ENCODE assay signal across 27 cellular contexts in genomic region chr17:18109935-18110334, GRCh38. TPM values are rescaled to one million over a fixed set of nuclear protein-coding genes. Genes with fewer than 3 reads are reported as not detected.
A peak's percentile ranks its signal among the peaks of the same experiment; 100 is the strongest.
DNase-seq lines count a peak whose midpoint lies in the region; TF ChIP-seq lines count a peak whose summit lies in the region.
"Had no signal": no experiment of that assay in that cellular context is flagged by ENCODE, and none has a peak within 500 bp of the region (broad histone marks: within the 10 kb centered on the region; RNA-seq: fewer than 3 reads in every experiment).

No MANE protein-coding gene starts in this region.

- intact Hi-C loops in transverse colon (cut with DNase I; ENCODE audit: low total_unique reads): no loop called here

- H3K27me3 Mint-ChIP-seq in HFFc6 (ENCODE audit: insufficient read depth) (peaks cover 9% of the 10 kb centered on the region), endodermal cell (ENCODE audit: insufficient read depth) (peaks cover 2% of the 10 kb centered on the region)
- H3K27me3 Mint-ChIP-seq in activated CD4-positive, alpha-beta memory T cell treated with anti-CD3 and anti-CD28 coated beads, Interleukin-2, amount 10 ng/mL, durations not matched to agents 7 days and 5 days: no peaks in the 10 kb centered on the region
- H3K27me3 Mint-ChIP-seq: B cell had no signal

- no peaks in the 10 kb centered on the region for H3K36me3 ChIP-seq in endodermal cell (ENCODE audit: control insufficient read depth, insufficient read depth, low read length)
- H3K36me3 ChIP-seq in osteoblast (ENCODE audit: insufficient read depth, low read length): peaks cover 4% of the 10 kb centered on the region
- no peaks in the 10 kb centered on the region for H3K36me3 ChIP-seq in transverse colon

- H3K27ac Mint-ChIP-seq in HFFc6 (peak overlapping the region; percentile 10; the same call in 1 of the 2 replicates), endodermal cell (no peak overlapping the region)
- no peak overlapping the region for H3K27ac Mint-ChIP-seq in activated CD4-positive, alpha-beta memory T cell treated with anti-CD3 and anti-CD28 coated beads, Interleukin-2, amount 10 ng/mL, durations not matched to agents 7 days and 5 days
- H3K27ac Mint-ChIP-seq: B cell had no signal

- H3K9me3 ChIP-seq in endodermal cell (ENCODE audit: control insufficient read depth, low read length): no peaks in the 10 kb centered on the region
- no peaks in the 10 kb centered on the region for H3K9me3 ChIP-seq in osteoblast (ENCODE audit: low read depth, low read length)
- H3K9me3 ChIP-seq in transverse colon: no peaks in the 10 kb centered on the region

- in situ Hi-C loops in transverse colon (cut with MboI; ENCODE audit: low pct_ligation_motif_present in 1 of 4, low pct_unique_long_range_greater_than_20kb in 1 of 4, low sequenced_read_pairs in 3 of 4): no loop called here

- CTCF ChIA-PET in activated CD4-positive, alpha-beta memory T cell treated with anti-CD3 and anti-CD28 coated beads, Interleukin-2, amount 10 ng/mL, durations not matched to agents 7 days and 5 days (lab: Charles Lee): no interaction called here

- POLR2A ChIA-PET in activated CD4-positive, alpha-beta memory T cell treated with anti-CD3 and anti-CD28 coated beads, Interleukin-2, amount 10 ng/mL, durations not matched to agents 7 days and 5 days (lab: Charles Lee): interaction anchor here (1.1 to 1.2 kb wide), 2 partner anchors 21 to 42 kb away, joined by 3 to 4 read pairs; no protein-coding TSS in a partner anchor

- no peaks in the 10 kb centered on the region for H4K20me1 ChIP-seq in osteoblast (ENCODE audit: insufficient read depth, low read length)

- TF ChIP-seq CTCF in HFFc6 (IDR thresholded peaks at IDR 0.05) (no peak), endodermal cell (conservative IDR thresholded peaks at IDR 0.05) (no peak), osteoblast (IDR thresholded peaks at IDR 0.05; ENCODE audit: extremely low read depth, low read depth, low read length) (no peak), transverse colon (IDR thresholded peaks at IDR 0.05) (no peak)

- H3K27ac ChIP-seq in endodermal cell (ENCODE audit: low read depth, low read length) (peak overlapping the region; percentile 11), osteoblast (ENCODE audit: low read depth, low read length) (no peak overlapping the region), transverse colon (no peak overlapping the region)
- H3K27ac ChIP-seq: 22Rv1, C4-2B had no signal

- H3K9ac ChIP-seq in endodermal cell (ENCODE audit: extremely low read depth, low read length, poor library complexity, severe bottlenecking): no peak overlapping the region

- H3K36me3 Mint-ChIP-seq in HFFc6 (ENCODE audit: low read depth) (no peaks in the 10 kb centered on the region; the same call in 1 of the 2 replicates), endodermal cell (ENCODE audit: low read depth) (peaks cover 4% of the 10 kb centered on the region)
- peaks cover 4% of the 10 kb centered on the region for H3K36me3 Mint-ChIP-seq in activated CD4-positive, alpha-beta memory T cell treated with anti-CD3 and anti-CD28 coated beads, Interleukin-2, amount 10 ng/mL, durations not matched to agents 7 days and 5 days (ENCODE audit: low read depth)

- H3K4me3 ChIP-seq in endodermal cell (ENCODE audit: low read length) (no peak overlapping the region), osteoblast (ENCODE audit: insufficient read depth, low read length) (no peak overlapping the region), transverse colon (no peak overlapping the region)

- TF ChIP-seq EP300 in transverse colon (IDR thresholded peaks at IDR 0.05; ENCODE audit: low read depth): no peak

- no peak for TF ChIP-seq POLR2A in transverse colon (IDR thresholded peaks at IDR 0.05)

- DNase-seq in NCI-H146 (lab: John Stamatoyannopoulos, UW): peak; percentile 17
- DNase-seq in NCI-H146 treated with DMSO at 0.1 percent for 48 hours (lab: John Stamatoyannopoulos, UW; ENCODE audit: unreplicated experiment): no peak
- DNase-seq in HFFc6: no peak
- no peak for DNase-seq in endodermal cell
- peak; percentile 85 for DNase-seq in osteoblast (ENCODE audit: insufficient read length, low spot score, missing footprints)
- no peak for DNase-seq in transverse colon
- no peak for DNase-seq in activated CD4-positive, alpha-beta memory T cell treated with anti-CD3 and anti-CD28 coated beads, Interleukin-2, amount 10 ng/mL, durations not matched to agents 7 days and 5 days
- no peak for DNase-seq in NCI-H2081 (lab: John Stamatoyannopoulos, UW)
- DNase-seq: CD8-positive, alpha-beta T cell; DMS 273 treated with DMSO at 0.1 percent for 48 hours; DMS79; EL; GDM1; GOT3; HCEC 1CT; Karpas-422; NCI-H1092; NCI-H1417 treated with DMSO at 0.1 percent for 48 hours; NCI-H187 treated with DMSO at 0.1 percent for 48 hours; NCI-H446; NCI-H524 treated with DMSO at 0.1 percent for 48 hours; NCI-H774; Right ventricle myocardium superior had no signal

- H3K4me1 ChIP-seq in endodermal cell (ENCODE audit: control insufficient read depth, insufficient read depth, low read length) (no peaks in the 10 kb centered on the region), osteoblast (ENCODE audit: insufficient read depth, low read length) (no peaks in the 10 kb centered on the region), transverse colon (no peaks in the 10 kb centered on the region)

- H3K4me1 Mint-ChIP-seq in HFFc6 (ENCODE audit: low read depth): peaks cover 14% of the 10 kb centered on the region
- H3K4me1 Mint-ChIP-seq in endodermal cell: no peaks in the 10 kb centered on the region
- H3K4me1 Mint-ChIP-seq in activated CD4-positive, alpha-beta memory T cell treated with anti-CD3 and anti-CD28 coated beads, Interleukin-2, amount 10 ng/mL, durations not matched to agents 7 days and 5 days: peaks cover 2% of the 10 kb centered on the region
- H3K4me1 Mint-ChIP-seq: B cell had no signal

- no peaks in the 10 kb centered on the region for H3K79me2 ChIP-seq in osteoblast (ENCODE audit: insufficient read depth, low read length)

- no peaks in the 10 kb centered on the region for H3K27me3 ChIP-seq in endodermal cell (ENCODE audit: control insufficient read depth, insufficient read depth, low read length, poor library complexity, severe bottlenecking)
- H3K27me3 ChIP-seq in osteoblast (ENCODE audit: insufficient read depth, low read length): no peaks in the 10 kb centered on the region
- no peaks in the 10 kb centered on the region for H3K27me3 ChIP-seq in transverse colon

- no peak overlapping the region for H2AFZ ChIP-seq in osteoblast (ENCODE audit: low read length)

- no peaks in the 10 kb centered on the region for H3K9me3 Mint-ChIP-seq in HFFc6
- no peaks in the 10 kb centered on the region for H3K9me3 Mint-ChIP-seq in endodermal cell
- no peaks in the 10 kb centered on the region for H3K9me3 Mint-ChIP-seq in activated CD4-positive, alpha-beta memory T cell treated with anti-CD3 and anti-CD28 coated beads, Interleukin-2, amount 10 ng/mL, durations not matched to agents 7 days and 5 days
- H3K9me3 Mint-ChIP-seq: CD8-positive, alpha-beta T cell had no signal

- H3K4me3 Mint-ChIP-seq in HFFc6 (no peak overlapping the region), endodermal cell (no peak overlapping the region)
- no peak overlapping the region for H3K4me3 Mint-ChIP-seq in activated CD4-positive, alpha-beta memory T cell treated with anti-CD3 and anti-CD28 coated beads, Interleukin-2, amount 10 ng/mL, durations not matched to agents 7 days and 5 days
- H3K4me3 Mint-ChIP-seq: B cell; CD8-positive, alpha-beta T cell had no signal

- no peak overlapping the region for H3K4me2 ChIP-seq in osteoblast (ENCODE audit: insufficient read depth, low read length)

- WGBS in endodermal cell (ENCODE audit: insufficient coverage in 1 of 2, insufficient read length in 1 of 2), 2 experiments: 71 to 81% methylated on average over 6 to 9 of the region's 9 CpGs
- 68 to 80% methylated on average over 6 to 9 of the region's 9 CpGs for WGBS in transverse colon (ENCODE audit: low coverage in 1 of 2), 2 donors

RNA-seq across cellular contexts. Expression of gene MYO15A, which starts 1.4 kb away (rescaled TPM):
- under 1 TPM in 4 of 6 experiments, not detected in 2; 0.12 to 0.20 (median 0.16) TPM for total RNA-seq in HFFc6 (2021; fragmentation: NEBNext Ultra II Directional; extraction: Animal tissue kit (Norgen Biotek cat#: 25700))
- 1 to 10 TPM; 1.7 to 2.4 TPM for total RNA-seq in endodermal cell
- polyA plus RNA-seq in endodermal cell (2013, experiment 1 of 2): 5.2 TPM
- 3.8 TPM for polyA plus RNA-seq in endodermal cell (2013, experiment 2 of 2)
- total RNA-seq in osteoblast: 1.1 and 1.2 TPM in 2 replicates
- 1 to 10 TPM; 1.1 to 4.2 (median 1.2) TPM for total RNA-seq in transverse colon
- under 1 TPM; 0.30 to 0.60 TPM for total RNA-seq in activated CD4-positive, alpha-beta memory T cell treated with anti-CD3 and anti-CD28 coated beads, Interleukin-2, amount 10 ng/mL, durations not matched to agents 7 days and 5 days
- total RNA-seq: HT1080 had no signal

RNA-seq across cellular contexts. Expression of gene DRG2, which starts 22.2 kb away (rescaled TPM):
- 10 to 100 TPM; 30.6 to 38.1 (median 33.7) TPM for total RNA-seq in HFFc6 (2021; fragmentation: NEBNext Ultra II Directional; extraction: Animal tissue kit (Norgen Biotek cat#: 25700))
- total RNA-seq in endodermal cell (10 to 100 TPM; 45.1 to 49.9 TPM), osteoblast (33.0 and 40.2 TPM in 2 replicates), transverse colon (10 to 100 TPM; 27.9 to 90.6 (median 33.3) TPM)
- polyA plus RNA-seq in endodermal cell (2013, experiment 1 of 2): 38.1 TPM
- 38.7 TPM for polyA plus RNA-seq in endodermal cell (2013, experiment 2 of 2)
- total RNA-seq in activated CD4-positive, alpha-beta memory T cell treated with anti-CD3 and anti-CD28 coated beads, Interleukin-2, amount 10 ng/mL, durations not matched to agents 7 days and 5 days: 10 to 100 TPM; 46.3 to 46.5 TPM

Comparison
In these comparisons a context has a peak if more than half of its experiments do, and no peak if none do; other contexts are left out.
1. DNase-seq: peak in NCI-H146 (single experiment) and osteoblast (single experiment); none in NCI-H146 treated with DMSO at 0.1 percent for 48 hours (single experiment), HFFc6 (single experiment), endodermal cell (single experiment), transverse colon (single experiment), activated CD4-positive, alpha-beta memory T cell treated with anti-CD3 and anti-CD28 coated beads, Interleukin-2, amount 10 ng/mL, durations not matched to agents 7 days and 5 days (single experiment) and NCI-H2081 (0 of 2).